8 cellular contexts compared by ENCODE assay signal in genomic region chr2:152297715-152298114, GRCh38.
"Had no signal": no experiment of that assay in that cellular context is flagged by ENCODE, and none has a peak within 500 bp of the region (broad histone marks: within the 10 kb centered on the region; RNA-seq: fewer than 3 reads in every experiment).

No MANE protein-coding gene starts in this region.

- FAIRE-seq: HepG2, HTR-8/SVneo, K562 had no signal

- DNase-seq: IMR-90, KBM-7, KG1 had no signal

- H3K27ac ChIP-seq: HL-60 had no signal

- H3K4me3 ChIP-seq: K562 had no signal

- H3K36me3 Mint-ChIP-seq: IgD-negative memory B cell had no signal

- H3K4me1 Mint-ChIP-seq: IgD-negative memory B cell had no signal

- H3K27ac Mint-ChIP-seq: IgD-negative memory B cell had no signal

- ATAC-seq: HepG2, K562 had no signal

- H3K4me3 Mint-ChIP-seq: IgD-negative memory B cell had no signal
